Comparison of ENCODE assay signal across 9 cellular contexts in the genomic region with DNA sequence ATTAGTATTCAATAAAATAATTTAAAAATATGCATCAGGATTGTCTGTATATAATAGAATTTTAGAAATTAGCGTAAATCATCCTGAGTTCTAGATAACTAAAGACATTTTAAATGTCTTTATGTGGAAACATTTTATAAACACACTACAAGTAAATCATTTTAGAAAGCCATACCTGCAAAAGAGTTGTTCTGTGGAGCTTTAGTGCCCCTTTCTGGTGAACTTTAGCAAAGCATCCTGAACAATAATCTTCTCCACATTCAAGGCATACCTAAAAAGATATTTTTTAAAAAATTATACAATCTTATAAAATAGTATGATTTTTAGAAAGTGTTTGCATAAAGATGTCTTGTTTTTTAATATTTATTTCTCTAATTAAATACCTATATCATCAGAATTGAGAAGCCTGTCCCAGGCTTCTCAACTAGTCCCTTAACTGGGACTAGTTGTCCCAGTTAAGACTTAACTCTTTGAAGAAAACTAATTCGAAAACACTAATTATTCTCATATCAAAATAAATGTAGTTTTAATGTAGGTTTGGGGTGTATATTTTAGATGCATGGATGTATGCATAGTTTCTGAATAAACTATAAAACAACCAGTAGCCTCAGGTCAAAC. TPM values are rescaled to one million over a fixed set of nuclear protein-coding genes. Genes with fewer than 3 reads are reported as not detected.
A peak's percentile ranks its signal among the peaks of the same experiment; 100 is the strongest.
DNase-seq lines count a peak whose midpoint lies in the region; ATAC-seq, FAIRE-seq and TF ChIP-seq lines count a peak whose summit lies in the region.
"Had no signal": no experiment of that assay in that cellular context is flagged by ENCODE, and none has a peak within 500 bp of the region (broad histone marks: within the 10 kb centered on the region; RNA-seq: fewer than 3 reads in every experiment).

No MANE protein-coding gene starts in this region.

- TF ChIP-seq CTCF in K562 (IDR thresholded peaks at IDR 0.05 in 2 of 3, conservative IDR thresholded peaks at IDR 0.05 in 1 of 3; ENCODE audit: insufficient read depth in 2 of 3, low read depth in 1 of 3, low read length in 3 of 3) = peak in 1 of 3 experiments; percentile 11; a peak in 1 of 6 replicates

- H3K23ac ChIP-seq in neuronal stem cell (ENCODE audit: low read depth, low read length, poor library complexity) = no peak overlapping the region

- POLR2A ChIA-PET in K562 (lab: Yijun Ruan, JAX) = no interaction called here

- no peak for TF ChIP-seq EP300 in K562 (IDR thresholded peaks at IDR 0.05; ENCODE audit: low read length)

- no peak overlapping the region for H4K8ac ChIP-seq in neuronal stem cell (ENCODE audit: low read depth, low read length)

- H3K14ac ChIP-seq in neuronal stem cell (ENCODE audit: low read length) = no peak overlapping the region

- no peaks in the 10 kb centered on the region for H3K27me3 ChIP-seq in K562 (ENCODE audit: control insufficient read depth in 2 of 2, insufficient read depth in 2 of 2, low read length in 2 of 2)
- H3K27me3 ChIP-seq in neuronal stem cell (ENCODE audit: control insufficient read depth in 3 of 3, insufficient read depth in 3 of 3, low read depth in 1 of 3, low read length in 3 of 3) = no peaks in the 10 kb centered on the region

- TF ChIP-seq POLR2A in K562 (conservative IDR thresholded peaks at IDR 0.05) = no peak

- no peak overlapping the region for H2AK5ac ChIP-seq in neuronal stem cell (ENCODE audit: low read depth, low read length)

- H2AFZ ChIP-seq in K562 (ENCODE audit: low read depth, low read length) = no peak overlapping the region
- no peak overlapping the region for H2AFZ ChIP-seq in neuronal stem cell (ENCODE audit: low read length)

- H3K4me3 ChIP-seq in K562 = no peak overlapping the region
- no peak overlapping the region for H3K4me3 ChIP-seq in neuronal stem cell (ENCODE audit: low read length in 2 of 2)

- no peak overlapping the region for H4K91ac ChIP-seq in neuronal stem cell (ENCODE audit: low read depth, low read length, poor library complexity)

- no peak overlapping the region for H3K18ac ChIP-seq in neuronal stem cell (ENCODE audit: low read length)

- H3K27ac ChIP-seq in K562 (ENCODE audit: extremely low read depth, low read depth, low read length) (no peak overlapping the region), neuronal stem cell (replicated peaks; ENCODE audit: low read length) (no peak overlapping the region)

- H2BK12ac ChIP-seq in neuronal stem cell (ENCODE audit: low read length) = no peak overlapping the region

- WGBS in K562 (ENCODE audit: insufficient coverage, low coverage, missing lambda C conversion rate) = 0% methylated on average over 2 of the region's 2 CpGs
- WGBS in neuronal stem cell (ENCODE audit: extremely low coverage in 2 of 2, insufficient read length in 2 of 2, insufficient replicate concordance in 1 of 2), 2 donors = no CpG with 5 or more reads among the region's 2 CpGs

- no peaks in the 10 kb centered on the region for H3K79me2 ChIP-seq in K562 (ENCODE audit: control insufficient read depth, insufficient read depth, low read length)

- H3K79me1 ChIP-seq in neuronal stem cell (ENCODE audit: low read depth, low read length) = no peaks in the 10 kb centered on the region

- peak; percentile 32 to 40; a peak in 3 of 4 replicates for TF ChIP-seq RAD21 in K562 (CRISPR knock-in tag; conservative IDR thresholded peaks at IDR 0.05 in 1 of 2, IDR thresholded peaks at IDR 0.05 in 1 of 2)

- BruUV-seq in K562 (replicated peaks; lab: Mats Ljungman, UMichigan) = no TSS peak

- H4K20me1 ChIP-seq in K562 (replicated peaks; ENCODE audit: control insufficient read depth, insufficient read depth, low read length) = no peaks in the 10 kb centered on the region

- no peak for FAIRE-seq in K562 (lab: Jason Lieb, UNC)

- ATAC-seq in K562 (no peak), HG03439 (IDR thresholded peaks at IDR 0.05; ENCODE audit: unreplicated experiment) (no peak)

- in situ Hi-C loops in K562 (cut with MboI) = no loop called here

- H2BK120ac ChIP-seq in neuronal stem cell (ENCODE audit: low read depth, low read length) = no peak overlapping the region

- H3K9me1 ChIP-seq in K562 (ENCODE audit: control insufficient read depth, insufficient read depth, low read length) = no peaks in the 10 kb centered on the region

- no peak overlapping the region for H3K4ac ChIP-seq in neuronal stem cell (ENCODE audit: low read length)

- intact Hi-C loops in K562 (cut with micrococcal nuclease) = no loop called here

- H3K4me1 ChIP-seq in K562 (replicated peaks in 1 of 2; ENCODE audit: control insufficient read depth in 2 of 2, insufficient read depth in 2 of 2, low read length in 2 of 2) (no peaks in the 10 kb centered on the region), neuronal stem cell (ENCODE audit: control insufficient read depth in 2 of 2, insufficient read depth in 1 of 2, low read depth in 1 of 2, low read length in 2 of 2) (no peaks in the 10 kb centered on the region)

- DNase-seq in NCI-H1417 (lab: John Stamatoyannopoulos, UW) (peak; percentile 24 to 79 (median 24)), NCI-H1417 treated with DMSO at 0.1 percent for 48 hours (lab: John Stamatoyannopoulos, UW) (no peak), NCI-H1105 (lab: John Stamatoyannopoulos, UW) (peak; percentile 36), K562 (ENCODE audit: extremely low read depth in 1 of 4, low spot score in 3 of 4) (peak in 1 of 4 experiments; percentile 1), neuronal stem cell (ENCODE audit: low spot score) (peak; percentile 29), T-helper 9 cell (no peak)
- no peak for DNase-seq in activated naive CD4-positive, alpha-beta T cell (lab: John Stamatoyannopoulos, UW)
- DNase-seq: activated B cell treated with CpG ODN at 0.5 μM for 24 hours had no signal

- no peak overlapping the region for H3K4me2 ChIP-seq in K562 (ENCODE audit: insufficient read depth, low read length)
- no peak overlapping the region for H3K4me2 ChIP-seq in neuronal stem cell (ENCODE audit: insufficient read depth, low read length, poor library complexity, severe bottlenecking)

- H3K36me3 ChIP-seq in K562 (ENCODE audit: control insufficient read depth, insufficient read depth, low read length) (no peaks in the 10 kb centered on the region), neuronal stem cell (replicated peaks in 1 of 2; ENCODE audit: control insufficient read depth in 2 of 2, insufficient read depth in 2 of 2, low read length in 2 of 2) (no peaks in the 10 kb centered on the region)

- H3K9ac ChIP-seq in K562 (ENCODE audit: insufficient read depth in 1 of 2, low read depth in 2 of 2, low read length in 2 of 2) = no peak overlapping the region
- H3K9ac ChIP-seq in neuronal stem cell (ENCODE audit: low read depth, low read length, poor library complexity) = no peak overlapping the region

- H2BK15ac ChIP-seq in neuronal stem cell (ENCODE audit: low read length) = no peak overlapping the region

- H3K9me3 ChIP-seq in K562 (replicated peaks; ENCODE audit: control insufficient read depth, insufficient read depth, low read depth, low read length) (0 out of 2 replicates have a peak, but pooled peaks cover 2% of the 10 kb centered on the region), neuronal stem cell (replicated peaks in 1 of 2; ENCODE audit: control insufficient read depth in 2 of 2, insufficient read depth in 1 of 2, low read depth in 1 of 2, low read length in 2 of 2) (peaks cover 0 to 1% of the 10 kb centered on the region in 2 donors)

- CTCF ChIA-PET in K562 (lab: Yijun Ruan, JAX; ENCODE audit: low intra/inter-chr PET ratio) = no interaction called here

- H2BK5ac ChIP-seq in neuronal stem cell (ENCODE audit: low read length) = no peak overlapping the region

TF ChIP-seq in K562, 482 proteins besides CTCF, POLR2A, EP300 and RAD21:
- TF ChIP-seq MXI1 (IDR thresholded peaks at IDR 0.05; ENCODE audit: low read depth, low read length) (no peak), STAT6 (CRISPR knock-in tag; IDR thresholded peaks at IDR 0.05) (no peak), IRF2 (CRISPR knock-in tag; IDR thresholded peaks at IDR 0.05) (no peak)

RNA-seq across cellular contexts. Expression of gene ZBBX, which starts 29.7 kb away (rescaled TPM):
- not detected in 2 replicates for total RNA-seq in K562 (2011; cell fraction: chromatin; rRNA removed; ENCODE audit: low replicate concordance)
- total RNA-seq in K562 (2011; cell fraction: nucleolus; rRNA removed) = not detected in 2 replicates
- not detected in 2 replicates for total RNA-seq in K562 (2011; cell fraction: nucleoplasm; rRNA removed)
- total RNA-seq in K562 (2014; rRNA removed) = not detected in 2 replicates
- not detected in 2 replicates for total RNA-seq in K562 (2014; rRNA removed; fragmentation: Illumina TruSeq; extraction: Trizol)
- not detected in 2 replicates for total RNA-seq in K562 (2015; rRNA removed; fragmentation: Illumina TruSeq; extraction: Trizol)
- not detected in 2 replicates for total RNA-seq in K562 (2021)
- polyA plus RNA-seq in K562 (2011; rRNA removed) = not detected in 2 replicates
- polyA plus RNA-seq in K562 (2011; cell fraction: cytosol; rRNA removed) = not detected in 2 replicates
- not detected in 2 replicates for polyA plus RNA-seq in K562 (2011; cell fraction: nucleus; rRNA removed)
- polyA plus RNA-seq in K562 (2012) = not detected in 2 replicates
- not detected in 2 replicates for polyA plus RNA-seq in K562 (2014; fragmentation: Illumina TruSeq; extraction: Trizol)
- not detected for polyA plus RNA-seq in K562 (2014; fragmentation: Nextera tagmentation; extraction: Ambion mirVana)
- polyA plus RNA-seq in K562 (2014; rRNA removed) = not detected in 2 replicates
- not detected in 2 replicates for polyA minus RNA-seq in K562 (2011; rRNA and poly(A)+ RNA removed)
- not detected in 2 replicates for polyA minus RNA-seq in K562 (2011; cell fraction: cytosol; rRNA and poly(A)+ RNA removed)
- not detected in 2 replicates for polyA minus RNA-seq in K562 (2011; cell fraction: nucleus; rRNA and poly(A)+ RNA removed)
- polyA plus RNA-seq in neuronal stem cell (2013, experiment 1 of 2) = 3.5 TPM
- polyA plus RNA-seq in neuronal stem cell (2013, experiment 2 of 2) = 3.0 TPM
- total RNA-seq: activated B cell treated with CpG ODN at 0.5 μM for 24 hours had no signal

Comparison
In these comparisons a context has a peak if more than half of its experiments do, and no peak if none do; other contexts are left out.
1. DNase-seq: peak in NCI-H1417 (3 of 3), NCI-H1105 (single experiment) and neuronal stem cell (single experiment); none in NCI-H1417 treated with DMSO at 0.1 percent for 48 hours (single experiment), activated naive CD4-positive, alpha-beta T cell (0 of 4) and T-helper 9 cell (single experiment).